ENCODE assay signal across 15 cellular contexts in the genomic region with DNA sequence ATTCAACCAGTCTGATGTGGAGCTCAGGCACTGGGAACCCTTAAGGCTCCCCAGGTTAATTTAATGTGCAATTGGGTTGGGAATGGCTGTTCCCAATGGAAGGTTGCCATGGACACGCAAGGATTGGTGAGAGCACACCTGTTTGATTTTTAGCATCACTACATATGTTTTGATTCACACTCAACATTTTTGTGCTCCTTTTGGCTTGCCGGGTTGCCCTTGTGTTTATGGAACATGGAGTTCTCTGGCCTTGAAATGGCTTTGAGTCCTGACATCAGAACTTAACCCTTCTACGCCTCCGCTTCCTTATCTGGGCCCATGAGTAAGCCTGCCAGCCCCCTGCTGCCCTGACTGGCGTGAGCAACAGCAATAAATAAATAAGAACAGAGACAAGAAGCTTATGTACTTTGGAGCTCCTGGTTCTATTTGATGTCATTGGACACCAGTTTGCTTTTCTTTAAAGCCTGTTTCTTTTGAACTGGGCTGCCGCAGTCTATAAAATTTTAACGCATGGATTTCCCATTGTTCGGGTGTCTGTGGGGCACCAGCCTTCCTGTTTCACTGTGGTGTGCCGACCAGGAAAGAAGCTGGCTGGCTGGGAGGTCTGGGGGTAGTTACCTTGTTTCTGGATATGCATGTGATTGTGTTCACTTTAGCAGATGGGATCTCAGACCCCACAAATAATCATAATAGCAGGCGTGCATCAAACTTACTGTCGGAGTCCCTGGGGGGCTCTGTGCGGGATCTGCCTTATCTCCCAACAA. TPM values are rescaled to one million over a fixed set of nuclear protein-coding genes. Genes with fewer than 3 reads are reported as not detected.
A peak's percentile ranks its signal among the peaks of the same experiment; 100 is the strongest.
DNase-seq lines count a peak whose midpoint lies in the region; ATAC-seq and TF ChIP-seq lines count a peak whose summit lies in the region.
"Had no signal": no experiment of that assay in that cellular context is flagged by ENCODE, and none has a peak within 500 bp of the region (broad histone marks: within the 10 kb centered on the region; RNA-seq: fewer than 3 reads in every experiment).

No MANE protein-coding gene starts in this region.

- intact Hi-C loops in MCF 10A (cut with micrococcal nuclease) = no loop called here
- intact Hi-C loops in mammary epithelial cell (cut with micrococcal nuclease) = no loop called here
- intact Hi-C loops in lower lobe of right lung (cut with DNase I) = no loop called here
- intact Hi-C loops in uterus (cut with DNase I; ENCODE audit: low total_unique reads) = no loop called here
- intact Hi-C loops in activated CD4-positive, alpha-beta T cell treated with anti-CD3 and anti-CD28 coated beads for 36 hours (cut with DNase I, micrococcal nuclease) = no loop called here

- dilution Hi-C loops in mammary epithelial cell (cut with HindIII; ENCODE audit: low sequenced_read_pairs) = no loop called here

- BruUV-seq in MCF 10A (replicated peaks; lab: Mats Ljungman, UMichigan) (no TSS peak), mammary epithelial cell (replicated peaks; lab: Mats Ljungman, UMichigan) (no TSS peak)

- H3K4me3 ChIP-seq in mammary epithelial cell (replicated peaks in 1 of 3; ENCODE audit: insufficient read depth in 1 of 3, low read depth in 2 of 3, low read length in 3 of 3) (no peak overlapping the region), astrocyte of the spinal cord (ENCODE audit: low read depth, low read length) (no peak overlapping the region), lower lobe of right lung (no peak overlapping the region), uterus (no peak overlapping the region)
- H3K4me3 ChIP-seq: esophagus muscularis mucosa, lung had no signal

- H3K4me1 ChIP-seq in mammary epithelial cell (ENCODE audit: insufficient read depth, low read length) (no peaks in the 10 kb centered on the region), lower lobe of right lung (no peaks in the 10 kb centered on the region), uterus (no peaks in the 10 kb centered on the region)
- H3K4me1 ChIP-seq: esophagus muscularis mucosa had no signal

- H3K9ac ChIP-seq in mammary epithelial cell (ENCODE audit: insufficient read depth, low read length) = no peak overlapping the region

- peaks cover 2% of the 10 kb centered on the region for H3K27me3 ChIP-seq in mammary epithelial cell (ENCODE audit: insufficient read depth, low read length)
- peaks cover 8% of the 10 kb centered on the region for H3K27me3 ChIP-seq in lower lobe of right lung (ENCODE audit: low read depth)
- H3K27me3 ChIP-seq in uterus = no peaks in the 10 kb centered on the region

- TF ChIP-seq CTCF in MCF 10A (IDR thresholded peaks at IDR 0.05; ENCODE audit: unreplicated experiment) = no peak
- no peak for TF ChIP-seq CTCF in mammary epithelial cell (conservative IDR thresholded peaks at IDR 0.05 in 1 of 2, IDR thresholded peaks at IDR 0.05 in 1 of 2; ENCODE audit: extremely low read depth in 1 of 2, insufficient read depth in 1 of 2, low read depth in 1 of 2, low read length in 2 of 2)
- TF ChIP-seq CTCF in astrocyte of the spinal cord (IDR thresholded peaks at IDR 0.05; ENCODE audit: low read depth, low read length) = no peak
- TF ChIP-seq CTCF in lower lobe of right lung (IDR thresholded peaks at IDR 0.05) = no peak
- peak in 1 of 4 experiments; percentile 8 for TF ChIP-seq CTCF in uterus (IDR thresholded peaks at IDR 0.05)

- peak; percentile 59 for DNase-seq in MCF 10A (ENCODE audit: unreplicated experiment)
- no peak for DNase-seq in mammary epithelial cell
- DNase-seq in astrocyte of the spinal cord (ENCODE audit: low read depth, low spot score) = peak; percentile 93
- no peak for DNase-seq in lower lobe of right lung
- DNase-seq in uterus = peak; percentile 70 to 89
- DNase-seq in activated CD4-positive, alpha-beta T cell treated with anti-CD3 and anti-CD28 coated beads for 36 hours = no peak
- DNase-seq in OCI-M2 (lab: John Stamatoyannopoulos, UW; ENCODE audit: unreplicated experiment) = no peak
- DNase-seq: ACHN; activated naive CD8-positive, alpha-beta T cell treated with anti-CD3 and anti-CD28 coated beads, Interleukin-2, amount 10 ng/mL, durations not matched to agents 7 days and 5 days; COR-L47; stimulated activated CD4-positive, alpha-beta T cell treated with anti-CD3 and anti-CD28 coated beads, Interleukin-12 subunit alpha, Interleukin-12 subunit beta, amount 100 ng/mL, for 4 hours had no signal

- no peaks in the 10 kb centered on the region for H3K36me3 Mint-ChIP-seq in MCF 10A (ENCODE audit: insufficient read depth, unreplicated experiment)
- H3K36me3 Mint-ChIP-seq in activated CD4-positive, alpha-beta T cell treated with anti-CD3 and anti-CD28 coated beads for 36 hours (ENCODE audit: low read depth) = no peaks in the 10 kb centered on the region
- no peaks in the 10 kb centered on the region for H3K36me3 Mint-ChIP-seq in stimulated activated memory B cell treated with anti-CD40 and anti-IgM and Interleukin-4, amounts not matched to agents 10 μg/mL and 1 μg/mL and 100 μg/mL, for 72 hours
- H3K36me3 Mint-ChIP-seq: activated naive CD8-positive, alpha-beta T cell treated with anti-CD3 and anti-CD28 coated beads, Interleukin-2, amount 10 ng/mL, durations not matched to agents 7 days and 5 days had no signal

- no peak overlapping the region for H3K27ac ChIP-seq in mammary epithelial cell (ENCODE audit: insufficient read depth, low read depth, low read length)
- H3K27ac ChIP-seq in lower lobe of right lung = peak overlapping the region; percentile 18
- peak overlapping the region; percentile 79 for H3K27ac ChIP-seq in uterus
- H3K27ac ChIP-seq: esophagus muscularis mucosa had no signal

- no peak overlapping the region for H3K4me2 ChIP-seq in mammary epithelial cell (ENCODE audit: insufficient read depth, low read depth, low read length)

- no peaks in the 10 kb centered on the region for H3K9me3 ChIP-seq in mammary epithelial cell (replicated peaks; ENCODE audit: insufficient read depth, low read length)
- H3K9me3 ChIP-seq in lower lobe of right lung = no peaks in the 10 kb centered on the region
- H3K9me3 ChIP-seq in uterus = no peaks in the 10 kb centered on the region
- H3K9me3 ChIP-seq: esophagus muscularis mucosa had no signal

- peak in 1 of 2 donors; percentile 25 for ATAC-seq in lower lobe of right lung
- no peak for ATAC-seq in activated CD4-positive, alpha-beta T cell treated with anti-CD3 and anti-CD28 coated beads for 36 hours
- ATAC-seq in stimulated activated memory B cell treated with anti-CD40 and anti-IgM and Interleukin-4, amounts not matched to agents 10 μg/mL and 1 μg/mL and 100 μg/mL, for 72 hours = no peak
- ATAC-seq: SK-N-SH treated with all-trans-retinoic acid at 6 μM for 48 hours had no signal

- H2AFZ ChIP-seq in mammary epithelial cell (ENCODE audit: low read depth, low read length) = no peak overlapping the region

- no peaks in the 10 kb centered on the region for H3K79me2 ChIP-seq in mammary epithelial cell (ENCODE audit: insufficient read depth, low read length)

- 90% methylated on average over 12 of the region's 12 CpGs for WGBS in mammary epithelial cell (ENCODE audit: low coverage, missing lambda C conversion rate)

- H3K27ac Mint-ChIP-seq in MCF 10A (ENCODE audit: low read depth, unreplicated experiment) = no peak overlapping the region
- no peak overlapping the region for H3K27ac Mint-ChIP-seq in activated CD4-positive, alpha-beta T cell treated with anti-CD3 and anti-CD28 coated beads for 36 hours
- no peak overlapping the region for H3K27ac Mint-ChIP-seq in stimulated activated memory B cell treated with anti-CD40 and anti-IgM and Interleukin-4, amounts not matched to agents 10 μg/mL and 1 μg/mL and 100 μg/mL, for 72 hours
- H3K27ac Mint-ChIP-seq: activated naive CD8-positive, alpha-beta T cell treated with anti-CD3 and anti-CD28 coated beads, Interleukin-2, amount 10 ng/mL, durations not matched to agents 7 days and 5 days had no signal

- H3K4me3 Mint-ChIP-seq in MCF 10A (ENCODE audit: unreplicated experiment) = no peak overlapping the region
- H3K4me3 Mint-ChIP-seq in activated CD4-positive, alpha-beta T cell treated with anti-CD3 and anti-CD28 coated beads for 36 hours = no peak overlapping the region
- H3K4me3 Mint-ChIP-seq in stimulated activated memory B cell treated with anti-CD40 and anti-IgM and Interleukin-4, amounts not matched to agents 10 μg/mL and 1 μg/mL and 100 μg/mL, for 72 hours = no peak overlapping the region
- H3K4me3 Mint-ChIP-seq: activated naive CD8-positive, alpha-beta T cell treated with anti-CD3 and anti-CD28 coated beads, Interleukin-2, amount 10 ng/mL, durations not matched to agents 7 days and 5 days had no signal

- H4K20me1 ChIP-seq in mammary epithelial cell (ENCODE audit: insufficient read depth, low read length) = no peaks in the 10 kb centered on the region

- in situ Hi-C loops in mammary epithelial cell (cut with MboI; ENCODE audit: low sequenced_read_pairs in 2 of 2) (no loop called here), astrocyte of the spinal cord (cut with HindIII; ENCODE audit: low sequenced_read_pairs) (no loop called here)

- H3K36me3 ChIP-seq in mammary epithelial cell (ENCODE audit: insufficient read depth, low read length) (no peaks in the 10 kb centered on the region), lower lobe of right lung (no peaks in the 10 kb centered on the region), uterus (no peaks in the 10 kb centered on the region)
- H3K36me3 ChIP-seq: esophagus muscularis mucosa had no signal

- peaks cover 21% of the 10 kb centered on the region for H3K27me3 Mint-ChIP-seq in MCF 10A (ENCODE audit: insufficient read depth, unreplicated experiment)
- H3K27me3 Mint-ChIP-seq in activated CD4-positive, alpha-beta T cell treated with anti-CD3 and anti-CD28 coated beads for 36 hours = peaks cover 10% of the 10 kb centered on the region
- H3K27me3 Mint-ChIP-seq in stimulated activated memory B cell treated with anti-CD40 and anti-IgM and Interleukin-4, amounts not matched to agents 10 μg/mL and 1 μg/mL and 100 μg/mL, for 72 hours = peaks cover 23% of the 10 kb centered on the region

- CTCF ChIA-PET in MCF 10A (lab: Yijun Ruan, JAX) (interaction anchor here (0.7 kb wide), 1 partner anchor 31 kb away, joined by 4 read pairs; no protein-coding TSS in a partner anchor), mammary epithelial cell (lab: Charles Lee; ENCODE audit: low non-redundant PET) (no interaction called here)
- CTCF ChIA-PET in activated CD4-positive, alpha-beta T cell treated with anti-CD3 and anti-CD28 coated beads for 36 hours (lab: Charles Lee) = interaction anchor here (0.5 to 0.6 kb wide), 2 partner anchors 24 to 48 kb away, joined by 3 read pairs; no protein-coding TSS in a partner anchor

- POLR2A ChIA-PET in MCF 10A (lab: Yijun Ruan, JAX) = no interaction called here
- POLR2A ChIA-PET in activated CD4-positive, alpha-beta T cell treated with anti-CD3 and anti-CD28 coated beads for 36 hours (lab: Charles Lee) = no interaction called here

- peak in 1 of 2 donors; percentile 31 for TF ChIP-seq POLR2A in uterus (IDR thresholded peaks at IDR 0.05)

- peaks cover 5% of the 10 kb centered on the region for H3K9me3 Mint-ChIP-seq in MCF 10A (ENCODE audit: unreplicated experiment)
- no peaks in the 10 kb centered on the region for H3K9me3 Mint-ChIP-seq in activated CD4-positive, alpha-beta T cell treated with anti-CD3 and anti-CD28 coated beads for 36 hours (ENCODE audit: low read depth)
- H3K9me3 Mint-ChIP-seq in stimulated activated memory B cell treated with anti-CD40 and anti-IgM and Interleukin-4, amounts not matched to agents 10 μg/mL and 1 μg/mL and 100 μg/mL, for 72 hours = peaks cover 7% of the 10 kb centered on the region
- H3K9me3 Mint-ChIP-seq: activated naive CD8-positive, alpha-beta T cell treated with anti-CD3 and anti-CD28 coated beads, Interleukin-2, amount 10 ng/mL, durations not matched to agents 7 days and 5 days had no signal

- no peaks in the 10 kb centered on the region for H3K4me1 Mint-ChIP-seq in MCF 10A (ENCODE audit: insufficient read depth, unreplicated experiment)
- no peaks in the 10 kb centered on the region for H3K4me1 Mint-ChIP-seq in activated CD4-positive, alpha-beta T cell treated with anti-CD3 and anti-CD28 coated beads for 36 hours
- no peaks in the 10 kb centered on the region for H3K4me1 Mint-ChIP-seq in stimulated activated memory B cell treated with anti-CD40 and anti-IgM and Interleukin-4, amounts not matched to agents 10 μg/mL and 1 μg/mL and 100 μg/mL, for 72 hours
- H3K4me1 Mint-ChIP-seq: activated naive CD8-positive, alpha-beta T cell treated with anti-CD3 and anti-CD28 coated beads, Interleukin-2, amount 10 ng/mL, durations not matched to agents 7 days and 5 days had no signal

RNA-seq across cellular contexts. Expression of a gene that starts 27.9 kb away (rescaled TPM):
- total RNA-seq in MCF 10A (2022) = 6.6 and 8.0 TPM in 2 replicates
- 10 to 100 TPM; 30.7 to 33.8 TPM for total RNA-seq in mammary epithelial cell
- 13.3 TPM for polyA plus RNA-seq in mammary epithelial cell
- polyA minus RNA-seq in mammary epithelial cell = 24.5 TPM
- total RNA-seq in lower lobe of right lung = 50.9 TPM
- 100 to 1,000 TPM in 1 of 4 donors, 10 to 100 TPM in 3; 11.0 to 120 (median 56.3) TPM for total RNA-seq in uterus
- total RNA-seq in activated CD4-positive, alpha-beta T cell treated with anti-CD3 and anti-CD28 coated beads for 36 hours = not detected
- total RNA-seq: activated naive CD8-positive, alpha-beta T cell treated with anti-CD3 and anti-CD28 coated beads, Interleukin-2, amount 10 ng/mL, durations not matched to agents 7 days and 5 days had no signal

Comparison
In these comparisons a context has a peak if more than half of its experiments do, and no peak if none do; other contexts are left out.
1. DNase-seq: peak in MCF 10A (single experiment), astrocyte of the spinal cord (single experiment) and uterus (2 of 2); none in mammary epithelial cell (single experiment), lower lobe of right lung (single experiment), activated CD4-positive, alpha-beta T cell treated with anti-CD3 and anti-CD28 coated beads for 36 hours (single experiment) and OCI-M2 (single experiment).